Comparison of ENCODE assay signal across 11 cellular contexts in the genomic region with DNA sequence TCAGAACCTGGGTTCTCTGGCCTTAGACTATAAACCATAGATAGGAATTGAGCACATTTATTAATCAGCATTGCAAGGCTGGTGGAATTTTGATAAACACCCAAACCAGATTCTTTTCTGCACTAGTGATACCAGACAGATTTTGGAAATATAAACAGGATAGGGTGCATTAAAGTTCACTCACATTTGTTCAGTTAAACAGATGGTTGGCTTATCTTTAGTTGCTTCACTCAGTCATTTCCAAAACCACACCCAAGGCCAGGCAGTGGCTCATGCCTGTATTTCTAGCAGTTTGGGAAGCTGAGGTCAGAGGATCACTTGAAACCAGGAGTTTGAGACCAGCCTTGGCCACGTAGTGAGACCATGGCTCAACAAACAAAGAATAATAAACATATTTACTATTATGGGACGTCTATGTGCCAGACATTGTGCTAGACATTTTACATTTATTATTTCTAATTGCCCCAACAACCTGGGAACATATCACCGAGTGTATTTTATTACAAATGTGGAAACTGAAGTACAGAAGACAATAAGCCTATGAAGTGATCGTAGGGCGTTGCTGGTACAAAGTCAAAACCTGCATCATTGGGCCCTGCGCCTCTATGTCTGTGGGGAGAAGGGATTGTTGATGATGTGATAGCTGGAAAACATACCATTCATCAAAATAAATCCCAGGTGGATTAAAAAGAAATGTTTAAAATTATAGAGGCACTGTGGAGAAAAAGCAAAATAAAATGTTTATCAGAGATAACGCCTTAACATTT. TPM values are rescaled to one million over a fixed set of nuclear protein-coding genes. Genes with fewer than 3 reads are reported as not detected.
DNase-seq lines count a peak whose midpoint lies in the region; ATAC-seq and TF ChIP-seq lines count a peak whose summit lies in the region.
"Had no signal": no experiment of that assay in that cellular context is flagged by ENCODE, and none has a peak within 500 bp of the region (broad histone marks: within the 10 kb centered on the region; RNA-seq: fewer than 3 reads in every experiment).

No MANE protein-coding gene starts in this region.

- no peak overlapping the region for H3K27ac ChIP-seq in CD4-positive, alpha-beta memory T cell (ENCODE audit: low read depth, low read length)
- H3K27ac ChIP-seq in Panc1 (ENCODE audit: low read length) (no peak overlapping the region), osteoblast (ENCODE audit: low read depth, low read length) (peak overlapping the region; percentile 50), MM.1S (ENCODE audit: low read length) (no peak overlapping the region)

- no peaks in the 10 kb centered on the region for H3K9me2 ChIP-seq in MM.1S (replicated peaks; ENCODE audit: insufficient read depth, low read length)

- no peak overlapping the region for H3K9ac ChIP-seq in MM.1S (ENCODE audit: low read length)

- H3K27ac Mint-ChIP-seq in CD4-positive, alpha-beta memory T cell: peak overlapping the region; percentile 16 to 84 (median 52)

- CTCF ChIA-PET in CD4-positive, alpha-beta memory T cell (lab: Charles Lee; ENCODE audit: partially characterized antibody): no interaction called here
- CTCF ChIA-PET in Panc1 (lab: Charles Lee): no interaction called here

- peaks cover 0 to 3% (median 0%) of the 10 kb centered on the region in 8 donors for H3K9me3 Mint-ChIP-seq in CD4-positive, alpha-beta memory T cell

- no peaks in the 10 kb centered on the region for H3K27me3 Mint-ChIP-seq in CD4-positive, alpha-beta memory T cell

- peaks cover 12% of the 10 kb centered on the region for H3K36me3 ChIP-seq in CD4-positive, alpha-beta memory T cell (ENCODE audit: insufficient read depth, low read length)
- H3K36me3 ChIP-seq in Panc1 (ENCODE audit: control insufficient read depth, insufficient read depth, low read length) (no peaks in the 10 kb centered on the region; the same call in 1 of the 2 replicates), osteoblast (ENCODE audit: insufficient read depth, low read length) (peaks cover 11% of the 10 kb centered on the region), MM.1S (replicated peaks; ENCODE audit: insufficient read depth, low read length) (peaks cover 3% of the 10 kb centered on the region; the same call in 1 of the 2 replicates)

- H4K20me1 ChIP-seq in osteoblast (ENCODE audit: insufficient read depth, low read length) (peaks cover 70% of the 10 kb centered on the region), MM.1S (ENCODE audit: insufficient read depth, low read length) (peaks cover 32% of the 10 kb centered on the region)

- no peak for ATAC-seq in Panc1
- no peak for ATAC-seq in HG02588 (IDR thresholded peaks at IDR 0.05; ENCODE audit: unreplicated experiment)

- H3K4me2 ChIP-seq in osteoblast (ENCODE audit: insufficient read depth, low read length) (peak overlapping the region; percentile 12), MM.1S (ENCODE audit: low read depth, low read length) (no peak overlapping the region)

- peaks cover 97% of the 10 kb centered on the region for H3K79me2 ChIP-seq in osteoblast (ENCODE audit: insufficient read depth, low read length)
- peaks cover 96% of the 10 kb centered on the region for H3K79me2 ChIP-seq in MM.1S (ENCODE audit: low read length)

- TSS peak; percentile 18 for BruUV-seq in Panc1 (replicated peaks; lab: Mats Ljungman, UMichigan)

- H3K9me3 ChIP-seq in CD4-positive, alpha-beta memory T cell (ENCODE audit: control insufficient read depth in 1 of 2, low read length in 2 of 2): no peaks in the 10 kb centered on the region
- H3K9me3 ChIP-seq in Panc1 (ENCODE audit: control insufficient read depth, insufficient read depth, low read depth, low read length) (no peaks in the 10 kb centered on the region), osteoblast (ENCODE audit: low read depth, low read length) (no peaks in the 10 kb centered on the region), MM.1S (replicated peaks; ENCODE audit: insufficient read depth, low read length) (no peaks in the 10 kb centered on the region)

- H3F3A ChIP-seq in MM.1S (ENCODE audit: insufficient read depth, low read length): peaks cover 12% of the 10 kb centered on the region

- peaks cover 77% of the 10 kb centered on the region for H3K4me1 ChIP-seq in CD4-positive, alpha-beta memory T cell (ENCODE audit: insufficient read depth, low read length)
- H3K4me1 ChIP-seq in Panc1 (ENCODE audit: control insufficient read depth, insufficient read depth, low read length): peaks cover 38% of the 10 kb centered on the region
- H3K4me1 ChIP-seq in osteoblast (ENCODE audit: insufficient read depth, low read length): peaks cover 41% of the 10 kb centered on the region
- H3K4me1 ChIP-seq in MM.1S (ENCODE audit: low read length): peaks cover 22% of the 10 kb centered on the region

- TF ChIP-seq CTCF in Panc1 (IDR thresholded peaks at IDR 0.05) (no peak), fibroblast of villous mesenchyme (IDR thresholded peaks at IDR 0.05; ENCODE audit: insufficient read depth, low read depth, low read length) (no peak), osteoblast (IDR thresholded peaks at IDR 0.05; ENCODE audit: extremely low read depth, low read depth, low read length) (no peak), MM.1S (IDR thresholded peaks at IDR 0.05; ENCODE audit: low read length) (no peak)

- DNase-seq in CD4-positive, alpha-beta memory T cell: no peak
- DNase-seq in Panc1 (ENCODE audit: low read depth, low spot score) (no peak), fibroblast of villous mesenchyme (ENCODE audit: low read depth) (peak; percentile 94), osteoblast (ENCODE audit: insufficient read length, low spot score, missing footprints) (no peak), head of caudate nucleus (no peak), MM.1S (no peak)
- no peak for DNase-seq in activated CD4-positive, CD25-positive, alpha-beta regulatory T cell (lab: John Stamatoyannopoulos, UW)
- DNase-seq: DND-41, NCI-H2227 treated with DMSO at 0.1 percent for 48 hours, SW 1271 had no signal

- intact Hi-C loops in CD4-positive, alpha-beta memory T cell (cut with micrococcal nuclease): no loop called here
- intact Hi-C loops in Panc1 (cut with micrococcal nuclease; ENCODE audit: unreplicated experiment) (no loop called here), head of caudate nucleus (cut with DNase I) (no loop called here)

- peaks cover 57 to 85% (median 74%) of the 10 kb centered on the region in 4 donors for H3K4me1 Mint-ChIP-seq in CD4-positive, alpha-beta memory T cell

- no peak overlapping the region for H3K4me3 ChIP-seq in CD4-positive, alpha-beta memory T cell (ENCODE audit: low read length in 2 of 2)
- H3K4me3 ChIP-seq in Panc1 (ENCODE audit: low read depth in 2 of 2, low read length in 2 of 2): no peak overlapping the region
- H3K4me3 ChIP-seq in fibroblast of villous mesenchyme (ENCODE audit: low read depth, low read length): no peak overlapping the region
- no peak overlapping the region for H3K4me3 ChIP-seq in osteoblast (ENCODE audit: insufficient read depth, low read length)
- no peak overlapping the region for H3K4me3 ChIP-seq in MM.1S (ENCODE audit: low read length)

- in situ Hi-C loops in Panc1 (cut with HindIII; ENCODE audit: low pct_unique_long_range_greater_than_20kb, low sequenced_read_pairs): no loop called here

- H2AFZ ChIP-seq in osteoblast (ENCODE audit: low read length): no peak overlapping the region
- H2AFZ ChIP-seq in MM.1S (ENCODE audit: low read length): no peak overlapping the region

- peak overlapping the region in 1 of 8 donors; percentile 39 for H3K4me3 Mint-ChIP-seq in CD4-positive, alpha-beta memory T cell

- H3K36me3 Mint-ChIP-seq in CD4-positive, alpha-beta memory T cell: peaks cover 0 to 13% of the 10 kb centered on the region in 2 donors

- POLR2A ChIA-PET in CD4-positive, alpha-beta memory T cell (lab: Charles Lee; ENCODE audit: partially characterized antibody): no interaction called here
- POLR2A ChIA-PET in Panc1 (lab: Charles Lee): interaction anchor here (0.5 kb wide), 1 partner anchor 199 kb away, joined by 3 read pairs; no protein-coding TSS in a partner anchor

- H3K27me3 ChIP-seq in CD4-positive, alpha-beta memory T cell (ENCODE audit: insufficient read depth, low read length): no peaks in the 10 kb centered on the region
- H3K27me3 ChIP-seq in Panc1 (ENCODE audit: control insufficient read depth, insufficient read depth, low read length) (no peaks in the 10 kb centered on the region), osteoblast (ENCODE audit: insufficient read depth, low read length) (no peaks in the 10 kb centered on the region), MM.1S (replicated peaks; ENCODE audit: insufficient read depth, low read length) (no peaks in the 10 kb centered on the region)

RNA-seq across cellular contexts. Expression of a gene that starts 15.0 kb away (rescaled TPM):
- 100 to 1,000 TPM; 289 to 293 TPM for total RNA-seq in CD4-positive, alpha-beta memory T cell
- 100 to 1,000 TPM; 159 to 171 TPM for polyA plus RNA-seq in CD4-positive, alpha-beta memory T cell
- total RNA-seq in Panc1 (2021; ENCODE audit: unreplicated experiment) (158 TPM), fibroblast of villous mesenchyme (212 and 235 TPM in 2 replicates), osteoblast (200 and 204 TPM in 2 replicates)
- 126 TPM for polyA plus RNA-seq in Panc1 (2012; ENCODE audit: insufficient read length)
